Comparison of ENCODE assay signal across 25 cellular contexts in the genomic region with DNA sequence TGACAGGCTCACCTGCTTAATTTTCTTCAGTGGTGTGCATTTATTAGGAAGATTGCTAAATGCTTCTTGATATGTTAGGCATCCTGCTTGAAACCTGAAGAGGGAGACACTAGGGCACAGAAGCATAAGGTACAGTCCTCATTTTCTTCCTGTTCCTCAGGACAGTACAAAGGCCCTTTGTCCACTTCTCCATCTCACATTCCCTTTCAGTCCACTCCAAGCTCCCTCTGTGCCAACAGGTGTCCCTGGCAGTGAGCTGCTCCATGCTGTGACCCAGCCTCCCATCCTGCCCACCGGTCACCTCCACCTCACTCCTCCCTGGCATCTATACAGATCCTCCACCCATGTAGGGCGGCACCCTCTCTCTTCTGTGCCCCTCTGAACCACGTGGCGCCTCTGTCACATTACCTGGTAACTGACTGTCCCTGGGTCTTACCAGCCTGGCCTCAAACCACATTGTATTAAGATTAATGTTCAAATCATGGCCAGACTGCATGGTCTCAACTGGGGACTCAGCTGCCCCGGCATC.
DNase-seq lines count a peak whose midpoint lies in the region; ATAC-seq and TF ChIP-seq lines count a peak whose summit lies in the region.
"Had no signal": no experiment of that assay in that cellular context is flagged by ENCODE, and none has a peak within 500 bp of the region (broad histone marks: within the 10 kb centered on the region; RNA-seq: fewer than 3 reads in every experiment).

No MANE protein-coding gene starts in this region.

- H3K27me3 ChIP-seq in foreskin keratinocyte = peaks cover 7% of the 10 kb centered on the region
- H3K27me3 ChIP-seq: ovary, right lobe of liver, stomach, transverse colon had no signal

- no peaks in the 10 kb centered on the region for H3K9me3 Mint-ChIP-seq in progenitor cell of endocrine pancreas (ENCODE audit: low read depth)
- H3K9me3 Mint-ChIP-seq: effector memory CD8-positive, alpha-beta T cell had no signal

- H3K4me3 Mint-ChIP-seq in progenitor cell of endocrine pancreas (ENCODE audit: low read depth) = no peak overlapping the region
- H3K4me3 Mint-ChIP-seq: activated CD4-positive, alpha-beta T cell treated with anti-CD3 and anti-CD28 coated beads for 36 hours; CD14-positive monocyte; effector memory CD8-positive, alpha-beta T cell; H9; T-helper 1 cell treated with Interleukin-12 subunit alpha and Interleukin-12 subunit beta and Interleukin-4 antibody, amounts not matched to agents 30 μg/mL and 1 μg/mL, for 36 hours had no signal

- no peak for ATAC-seq in foreskin keratinocyte
- ATAC-seq: activated CD4-positive, alpha-beta T cell treated with anti-CD3 and anti-CD28 coated beads for 36 hours; effector memory CD8-positive, alpha-beta T cell; HepG2 had no signal

- H3K27ac Mint-ChIP-seq in progenitor cell of endocrine pancreas = no peak overlapping the region
- H3K27ac Mint-ChIP-seq: activated CD4-positive, alpha-beta T cell treated with anti-CD3 and anti-CD28 coated beads for 36 hours; effector memory CD8-positive, alpha-beta T cell; H9; T-helper 1 cell treated with Interleukin-12 subunit alpha and Interleukin-12 subunit beta and Interleukin-4 antibody, amounts not matched to agents 30 μg/mL and 1 μg/mL, for 36 hours had no signal

- no peaks in the 10 kb centered on the region for H3K36me3 Mint-ChIP-seq in progenitor cell of endocrine pancreas (ENCODE audit: insufficient read depth)
- H3K36me3 Mint-ChIP-seq: CD14-positive monocyte had no signal

- no peak overlapping the region for H3K27ac ChIP-seq in foreskin keratinocyte
- H3K27ac ChIP-seq: coronary artery, HL-60, ovary, right lobe of liver, stomach, transverse colon had no signal

- peaks cover 27% of the 10 kb centered on the region for H3K4me1 Mint-ChIP-seq in progenitor cell of endocrine pancreas (ENCODE audit: low read depth)

- peaks cover 3% of the 10 kb centered on the region for H3K27me3 Mint-ChIP-seq in progenitor cell of endocrine pancreas

- peak; percentile 56 for DNase-seq in HT-29 (ENCODE audit: low spot score)
- peak; percentile 96 for DNase-seq in SW480 (ENCODE audit: low spot score)
- no peak for DNase-seq in foreskin keratinocyte
- DNase-seq in progenitor cell of endocrine pancreas (ENCODE audit: low spot score, unreplicated experiment) = no peak
- no peak for DNase-seq in islet precursor cell
- no peak for DNase-seq in T-helper 2 cell
- DNase-seq in NCI-H1436 treated with DMSO at 0.1 percent for 48 hours (lab: John Stamatoyannopoulos, UW) = no peak
- DNase-seq in NCI-H128 (lab: John Stamatoyannopoulos, UW; ENCODE audit: unreplicated experiment) = no peak
- DNase-seq: activated CD4-positive, alpha-beta T cell treated with anti-CD3 and anti-CD28 coated beads for 36 hours; activated CD8-positive, alpha-beta memory T cell treated with anti-CD3 and anti-CD28 coated beads for 24 hours; activated gamma-delta T cell treated with Interleukin-2 at 50 U/mL for 16 hours; activated T-cell treated with anti-CD3 and anti-CD28 coated beads, Interleukin-2, amount 50 U/mL, for 1 hour; effector memory CD8-positive, alpha-beta T cell; H9; NCI-H1417 treated with DMSO at 0.1 percent for 48 hours; NCI-H2171 treated with DMSO at 0.1 percent for 48 hours; right lobe of liver; stomach; transverse colon had no signal

- TF ChIP-seq CTCF in foreskin keratinocyte (conservative IDR thresholded peaks at IDR 0.05) (peak; percentile 37), progenitor cell of endocrine pancreas (IDR thresholded peaks at IDR 0.05; ENCODE audit: unreplicated experiment) (peak; percentile 13)

- H3K4me1 ChIP-seq in foreskin keratinocyte = no peaks in the 10 kb centered on the region
- H3K4me1 ChIP-seq: right lobe of liver had no signal

Comparison
In these comparisons a context has a peak if more than half of its experiments do, and no peak if none do; other contexts are left out.
1. DNase-seq: peak in HT-29 (single experiment) and SW480 (single experiment); none in foreskin keratinocyte (0 of 2), progenitor cell of endocrine pancreas (single experiment), islet precursor cell (single experiment), T-helper 2 cell (0 of 5), NCI-H1436 treated with DMSO at 0.1 percent for 48 hours (single experiment) and NCI-H128 (single experiment).